In genomic region chr7:128793184-128793552, GRCh38 we compare ENCODE assay signal across 1 cellular context.
TF ChIP-seq lines count a peak whose summit lies in the region.

No MANE protein-coding gene starts in this region.

TF ChIP-seq in GM23338, 12 proteins besides CTCF, POLR2A, EP300 and RAD21 (continued from another document):
- TF ChIP-seq ZNF331 (CRISPR knock-in tag; IDR thresholded peaks at IDR 0.05; ENCODE audit: low read depth) = no peak
- TF ChIP-seq POLR2AphosphoS5 (IDR thresholded peaks at IDR 0.05; ENCODE audit: low read depth) = no peak
- no peak for TF ChIP-seq ZNF462 (CRISPR knock-in tag; IDR thresholded peaks at IDR 0.05)
- no peak for TF ChIP-seq CREB1 (CRISPR knock-in tag; IDR thresholded peaks at IDR 0.05; ENCODE audit: low read depth)
- TF ChIP-seq, protein P1, sequence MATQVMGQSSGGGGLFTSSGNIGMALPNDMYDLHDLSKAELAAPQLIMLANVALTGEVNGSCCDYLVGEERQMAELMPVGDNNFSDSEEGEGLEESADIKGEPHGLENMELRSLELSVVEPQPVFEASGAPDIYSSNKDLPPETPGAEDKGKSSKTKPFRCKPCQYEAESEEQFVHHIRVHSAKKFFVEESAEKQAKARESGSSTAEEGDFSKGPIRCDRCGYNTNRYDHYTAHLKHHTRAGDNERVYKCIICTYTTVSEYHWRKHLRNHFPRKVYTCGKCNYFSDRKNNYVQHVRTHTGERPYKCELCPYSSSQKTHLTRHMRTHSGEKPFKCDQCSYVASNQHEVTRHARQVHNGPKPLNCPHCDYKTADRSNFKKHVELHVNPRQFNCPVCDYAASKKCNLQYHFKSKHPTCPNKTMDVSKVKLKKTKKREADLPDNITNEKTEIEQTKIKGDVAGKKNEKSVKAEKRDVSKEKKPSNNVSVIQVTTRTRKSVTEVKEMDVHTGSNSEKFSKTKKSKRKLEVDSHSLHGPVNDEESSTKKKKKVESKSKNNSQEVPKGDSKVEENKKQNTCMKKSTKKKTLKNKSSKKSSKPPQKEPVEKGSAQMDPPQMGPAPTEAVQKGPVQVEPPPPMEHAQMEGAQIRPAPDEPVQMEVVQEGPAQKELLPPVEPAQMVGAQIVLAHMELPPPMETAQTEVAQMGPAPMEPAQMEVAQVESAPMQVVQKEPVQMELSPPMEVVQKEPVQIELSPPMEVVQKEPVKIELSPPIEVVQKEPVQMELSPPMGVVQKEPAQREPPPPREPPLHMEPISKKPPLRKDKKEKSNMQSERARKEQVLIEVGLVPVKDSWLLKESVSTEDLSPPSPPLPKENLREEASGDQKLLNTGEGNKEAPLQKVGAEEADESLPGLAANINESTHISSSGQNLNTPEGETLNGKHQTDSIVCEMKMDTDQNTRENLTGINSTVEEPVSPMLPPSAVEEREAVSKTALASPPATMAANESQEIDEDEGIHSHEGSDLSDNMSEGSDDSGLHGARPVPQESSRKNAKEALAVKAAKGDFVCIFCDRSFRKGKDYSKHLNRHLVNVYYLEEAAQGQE (IDR thresholded peaks at IDR 0.05; ENCODE audit: unreplicated experiment) = no peak
- TF ChIP-seq EZH2phosphoT487 (IDR thresholded peaks at IDR 0.05; ENCODE audit: unreplicated experiment) = no peak
- no peak for TF ChIP-seq STAT1 (IDR thresholded peaks at IDR 0.05; ENCODE audit: unreplicated experiment)
- no peak for TF ChIP-seq JUNB (IDR thresholded peaks at IDR 0.05; ENCODE audit: unreplicated experiment)
- TF ChIP-seq EZH2 (IDR thresholded peaks at IDR 0.05; ENCODE audit: low read depth, unreplicated experiment) = no peak
- no peak for TF ChIP-seq NANOG (IDR thresholded peaks at IDR 0.05; ENCODE audit: borderline replicate concordance)
- no peak for TF ChIP-seq ETS1 (IDR thresholded peaks at IDR 0.05)
